In the genomic region with DNA sequence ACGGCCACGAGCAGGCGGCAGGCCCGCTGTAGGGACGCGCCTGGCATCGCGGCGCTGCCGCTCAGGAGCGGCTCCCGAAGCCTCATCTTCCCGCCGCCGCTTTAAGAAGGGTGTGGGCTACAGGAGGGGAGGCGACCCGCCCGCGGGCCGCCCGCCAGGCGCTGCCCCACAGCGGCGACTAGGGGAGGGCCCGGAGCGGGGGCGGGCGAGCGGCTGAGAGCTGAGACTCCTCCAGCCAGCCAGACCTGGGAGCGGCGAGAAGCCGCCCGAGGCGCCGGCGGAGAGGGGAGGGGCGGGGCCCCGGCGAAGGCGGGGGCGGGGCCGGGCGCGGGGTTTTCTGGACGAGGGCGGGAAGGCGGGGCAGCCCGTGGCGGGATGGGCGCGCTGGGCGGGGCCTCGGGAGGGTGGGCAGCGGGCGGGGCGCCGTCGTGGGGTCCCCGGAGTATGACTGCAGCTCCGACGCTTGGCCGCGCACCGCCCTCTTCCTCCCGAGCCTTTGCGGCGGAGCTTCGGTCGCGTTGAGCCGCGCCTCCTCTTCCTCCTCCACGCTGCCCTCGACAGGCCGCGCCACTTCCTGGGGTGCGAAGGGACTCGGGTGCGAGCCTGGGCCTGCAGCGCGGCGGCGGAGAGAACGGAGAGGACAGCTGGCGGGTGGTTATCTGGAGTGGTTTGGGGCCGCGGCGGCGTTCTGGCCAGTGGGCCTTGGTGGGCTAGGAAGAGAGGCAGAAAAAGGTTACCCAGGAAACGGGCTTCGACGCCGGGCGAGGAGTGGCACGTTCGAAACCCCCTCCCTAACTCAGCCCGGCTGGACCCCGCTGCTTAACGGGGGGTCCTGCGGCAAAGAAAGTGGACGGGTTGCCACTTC, we compare ENCODE assay signal across 8 cellular contexts. TPM values are rescaled to one million over a fixed set of nuclear protein-coding genes. Genes with fewer than 3 reads are reported as not detected.
DNase-seq lines count a peak whose midpoint lies in the region; ATAC-seq and TF ChIP-seq lines count a peak whose summit lies in the region.

A gene with protein sequence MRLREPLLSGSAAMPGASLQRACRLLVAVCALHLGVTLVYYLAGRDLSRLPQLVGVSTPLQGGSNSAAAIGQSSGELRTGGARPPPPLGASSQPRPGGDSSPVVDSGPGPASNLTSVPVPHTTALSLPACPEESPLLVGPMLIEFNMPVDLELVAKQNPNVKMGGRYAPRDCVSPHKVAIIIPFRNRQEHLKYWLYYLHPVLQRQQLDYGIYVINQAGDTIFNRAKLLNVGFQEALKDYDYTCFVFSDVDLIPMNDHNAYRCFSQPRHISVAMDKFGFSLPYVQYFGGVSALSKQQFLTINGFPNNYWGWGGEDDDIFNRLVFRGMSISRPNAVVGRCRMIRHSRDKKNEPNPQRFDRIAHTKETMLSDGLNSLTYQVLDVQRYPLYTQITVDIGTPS (minus strand): TSS at position 253 of the 865 bp plus-strand sequence. CDS start 167 bp downstream, at position 86.

- H3K4me3 Mint-ChIP-seq in activated B cell treated with CpG ODN at 0.5 μM for 24 hours (peak within 1 kb of the TSS; percentile 97), immature natural killer cell (peak within 1 kb of the TSS; percentile 92 to 98 (median 96))

- peaks cover 62% of the 10 kb centered on the region for H3K4me1 Mint-ChIP-seq in activated B cell treated with CpG ODN at 0.5 μM for 24 hours
- peaks cover 59 to 62% of the 10 kb centered on the region in 2 donors for H3K4me1 Mint-ChIP-seq in immature natural killer cell

- H3K36me3 Mint-ChIP-seq in activated B cell treated with CpG ODN at 0.5 μM for 24 hours (ENCODE audit: low read depth) (peaks cover 26% of the 10 kb centered on the region), immature natural killer cell (peaks cover 0 to 3% (median 0%) of the 10 kb centered on the region in 3 donors)

- DNase-seq in AG08395 (ENCODE audit: low spot score) = peak; percentile 96
- peak; percentile 84 for DNase-seq in NCI-H345 (lab: John Stamatoyannopoulos, UW)
- DNase-seq in activated B cell treated with CpG ODN at 0.5 μM for 24 hours = peak; percentile 95
- peak; percentile 91 to 99 for DNase-seq in cardiac fibroblast (ENCODE audit: low read depth in 2 of 2)
- DNase-seq in immature natural killer cell = peak; percentile 93 to 95 (median 93)
- peak; percentile 57 for DNase-seq in smooth muscle cell of the brain vasculature (ENCODE audit: low read depth, low spot score)

- peak within 1 kb of the TSS; percentile 97 for H3K4me3 ChIP-seq in cardiac fibroblast (replicated peaks in 1 of 2; ENCODE audit: low read depth in 2 of 2, low read length in 2 of 2)

- CTCF ChIA-PET in activated B cell treated with CpG ODN at 0.5 μM for 24 hours (lab: Charles Lee) = interaction anchor here (1.0 to 1.9 kb wide), 8 partner anchors 24 to 86 kb away, joined by 3 to 25 read pairs (median 6); no protein-coding TSS in a partner anchor

- H3K27me3 Mint-ChIP-seq in activated B cell treated with CpG ODN at 0.5 μM for 24 hours (no peaks in the 10 kb centered on the region), immature natural killer cell (ENCODE audit: low read depth in 3 of 3) (peaks cover 24 to 29% (median 24%) of the 10 kb centered on the region in 3 donors)

- H3K9me3 Mint-ChIP-seq in activated B cell treated with CpG ODN at 0.5 μM for 24 hours = no peaks in the 10 kb centered on the region
- no peaks in the 10 kb centered on the region for H3K9me3 Mint-ChIP-seq in immature natural killer cell

- H3K27ac Mint-ChIP-seq in activated B cell treated with CpG ODN at 0.5 μM for 24 hours = peak within 1 kb of the TSS; percentile 98
- H3K27ac Mint-ChIP-seq in immature natural killer cell = peak within 1 kb of the TSS; percentile 96 to 100 (median 99)

- intact Hi-C loops in activated B cell treated with CpG ODN at 0.5 μM for 24 hours (cut with micrococcal nuclease) = loop anchor here (1.0 to 10.0 kb wide), 12 partner anchors 8 to 613 kb away; a partner anchor contains a TSS

- TF ChIP-seq CTCF in activated B cell treated with CpG ODN at 0.5 μM for 24 hours (IDR thresholded peaks at IDR 0.05) = no peak
- no peak for TF ChIP-seq CTCF in cardiac fibroblast (IDR thresholded peaks at IDR 0.05; ENCODE audit: low read depth, low read length)

- ATAC-seq in GM18907 (IDR thresholded peaks at IDR 0.05; ENCODE audit: unreplicated experiment) (peak; percentile 71), HG03139 (IDR thresholded peaks at IDR 0.05; ENCODE audit: unreplicated experiment) (peak; percentile 56), activated B cell treated with CpG ODN at 0.5 μM for 24 hours (ENCODE audit: low read depth) (peak; percentile 74)

- POLR2A ChIA-PET in activated B cell treated with CpG ODN at 0.5 μM for 24 hours (lab: Charles Lee) = interaction anchor here (0.5 to 18.9 kb wide), 24 partner anchors 10 to 147 kb away, joined by 3 to 593 read pairs (median 6); a partner anchor contains a TSS

RNA-seq across cellular contexts. Expression of the gene that starts here (rescaled TPM):
- 111 and 118 TPM in 2 replicates for total RNA-seq in activated B cell treated with CpG ODN at 0.5 μM for 24 hours
- polyA plus RNA-seq in immature natural killer cell = 10 to 100 TPM; 21.7 to 49.2 (median 44.2) TPM

Comparison
In these comparisons a context has a peak if more than half of its experiments do, and no peak if none do; other contexts are left out.
1. Peak in every context shown above with its lines: DNase-seq, ATAC-seq and H3K4me3 ChIP-seq.